11 cellular contexts compared by ENCODE assay signal in genomic region chr4:98642991-98643426, GRCh38. TPM values are rescaled to one million over a fixed set of nuclear protein-coding genes. Genes with fewer than 3 reads are reported as not detected.
DNase-seq lines count a peak whose midpoint lies in the region; ATAC-seq and TF ChIP-seq lines count a peak whose summit lies in the region.
"Had no signal": no experiment of that assay in that cellular context is flagged by ENCODE, and none has a peak within 500 bp of the region (broad histone marks: within the 10 kb centered on the region; RNA-seq: fewer than 3 reads in every experiment).

No MANE protein-coding gene starts in this region.

- peak overlapping the region; percentile 9 for H3K27ac ChIP-seq in KOPT-K1 (ENCODE audit: low read depth, low read length, poor library complexity, severe bottlenecking)
- H3K27ac ChIP-seq in lung (ENCODE audit: low read depth in 1 of 2, low read length in 1 of 2), result no peak overlapping the region
- no peak overlapping the region for H3K27ac ChIP-seq in Karpas-422 (ENCODE audit: low read length)

- H2AFZ ChIP-seq in Karpas-422 (ENCODE audit: low read length), result no peak overlapping the region

- no peak overlapping the region for H3K4me2 ChIP-seq in Karpas-422 (ENCODE audit: low read depth, low read length, poor library complexity, severe bottlenecking)

- H3K4me1 ChIP-seq in lung (ENCODE audit: control insufficient read depth in 2 of 2, insufficient read depth in 2 of 2, low read length in 2 of 2) (no peaks in the 10 kb centered on the region), Karpas-422 (ENCODE audit: low read length) (no peaks in the 10 kb centered on the region)

- no peaks in the 10 kb centered on the region for H4K20me1 ChIP-seq in Karpas-422 (ENCODE audit: insufficient read depth, low read depth, low read length)

- 56 to 78% methylated on average over 4 of the region's 4 CpGs for WGBS in lung, 2 donors

- no peaks in the 10 kb centered on the region for H3K27me3 ChIP-seq in lung (ENCODE audit: control insufficient read depth, insufficient read depth)
- H3K27me3 ChIP-seq in Karpas-422 (ENCODE audit: low read length), result no peaks in the 10 kb centered on the region

- in situ Hi-C loops in astrocyte of the spinal cord (cut with HindIII; ENCODE audit: low sequenced_read_pairs), result no loop called here

- no peak overlapping the region for H3K4me3 ChIP-seq in astrocyte of the spinal cord (ENCODE audit: low read depth, low read length)
- H3K4me3 ChIP-seq in lung, result no peak overlapping the region
- H3K4me3 ChIP-seq in Karpas-422 (ENCODE audit: low read length), result no peak overlapping the region

- H3K9me3 ChIP-seq in KOPT-K1 (ENCODE audit: insufficient read depth, low read length, poor library complexity, severe bottlenecking), result no peaks in the 10 kb centered on the region
- H3K9me3 ChIP-seq in lung (ENCODE audit: control insufficient read depth in 2 of 2, insufficient read depth in 1 of 2, low read length in 1 of 2), result no peaks in the 10 kb centered on the region
- H3K9me3 ChIP-seq in Karpas-422 (ENCODE audit: low read length), result no peaks in the 10 kb centered on the region

- H3K9ac ChIP-seq in Karpas-422 (ENCODE audit: low read length), result no peak overlapping the region

- no peak for TF ChIP-seq CTCF in astrocyte of the spinal cord (IDR thresholded peaks at IDR 0.05; ENCODE audit: low read depth, low read length)
- no peak for TF ChIP-seq CTCF in lung (IDR thresholded peaks at IDR 0.05; ENCODE audit: control extremely low read depth, extremely low read depth)

- no peaks in the 10 kb centered on the region for H3K79me2 ChIP-seq in Karpas-422 (ENCODE audit: low read length)

- H3K9me2 ChIP-seq in Karpas-422 (replicated peaks; ENCODE audit: insufficient read depth, low read length), result no peaks in the 10 kb centered on the region

- DNase-seq in DMS53 (lab: John Stamatoyannopoulos, UW), result peak; percentile 92
- peak; percentile 90 for DNase-seq in astrocyte of the spinal cord (ENCODE audit: low read depth, low spot score)
- DNase-seq in lung (ENCODE audit: low spot score), result no peak
- DNase-seq in Ammon's horn (ENCODE audit: low spot score), result no peak
- no peak for DNase-seq in Karpas-422
- DNase-seq: DND-41, hippocampal formation, NCI-H1930 had no signal

- H3K36me3 ChIP-seq in KOPT-K1 (ENCODE audit: insufficient read depth, low read length) (no peaks in the 10 kb centered on the region), lung (ENCODE audit: control insufficient read depth in 2 of 2, insufficient read depth in 2 of 2, low read length in 2 of 2) (no peaks in the 10 kb centered on the region), Karpas-422 (ENCODE audit: insufficient read depth, low read length) (no peaks in the 10 kb centered on the region)

- ATAC-seq in lung (ENCODE audit: insufficient read depth, low FRiP score), result peak; percentile 84
- ATAC-seq in HG03571 (IDR thresholded peaks at IDR 0.05; ENCODE audit: unreplicated experiment), result no peak
- ATAC-seq in GM21529 (IDR thresholded peaks at IDR 0.05; ENCODE audit: unreplicated experiment), result no peak

RNA-seq across cellular contexts. Expression of gene TSPAN5, which starts 15.4 kb away (rescaled TPM):
- total RNA-seq in lung, result 10 to 100 TPM in 1 of 2 donors, 1 to 10 TPM in 1; 8.8 to 24.5 TPM
- 1 to 10 TPM; 1.8 to 3.9 TPM for polyA plus RNA-seq in lung
- total RNA-seq in Karpas-422 (2014; rRNA removed; shearing (Covaris generic); ENCODE audit: low replicate concordance), result 0.15 and 0.18 TPM in 2 replicates

Comparison
In these comparisons a context has a peak if more than half of its experiments do, and no peak if none do; other contexts are left out.
1. DNase-seq: peak in DMS53 (single experiment) and astrocyte of the spinal cord (single experiment); none in lung (single experiment), Ammon's horn (single experiment) and Karpas-422 (single experiment).